8 cellular contexts compared by ENCODE assay signal in the genomic region with DNA sequence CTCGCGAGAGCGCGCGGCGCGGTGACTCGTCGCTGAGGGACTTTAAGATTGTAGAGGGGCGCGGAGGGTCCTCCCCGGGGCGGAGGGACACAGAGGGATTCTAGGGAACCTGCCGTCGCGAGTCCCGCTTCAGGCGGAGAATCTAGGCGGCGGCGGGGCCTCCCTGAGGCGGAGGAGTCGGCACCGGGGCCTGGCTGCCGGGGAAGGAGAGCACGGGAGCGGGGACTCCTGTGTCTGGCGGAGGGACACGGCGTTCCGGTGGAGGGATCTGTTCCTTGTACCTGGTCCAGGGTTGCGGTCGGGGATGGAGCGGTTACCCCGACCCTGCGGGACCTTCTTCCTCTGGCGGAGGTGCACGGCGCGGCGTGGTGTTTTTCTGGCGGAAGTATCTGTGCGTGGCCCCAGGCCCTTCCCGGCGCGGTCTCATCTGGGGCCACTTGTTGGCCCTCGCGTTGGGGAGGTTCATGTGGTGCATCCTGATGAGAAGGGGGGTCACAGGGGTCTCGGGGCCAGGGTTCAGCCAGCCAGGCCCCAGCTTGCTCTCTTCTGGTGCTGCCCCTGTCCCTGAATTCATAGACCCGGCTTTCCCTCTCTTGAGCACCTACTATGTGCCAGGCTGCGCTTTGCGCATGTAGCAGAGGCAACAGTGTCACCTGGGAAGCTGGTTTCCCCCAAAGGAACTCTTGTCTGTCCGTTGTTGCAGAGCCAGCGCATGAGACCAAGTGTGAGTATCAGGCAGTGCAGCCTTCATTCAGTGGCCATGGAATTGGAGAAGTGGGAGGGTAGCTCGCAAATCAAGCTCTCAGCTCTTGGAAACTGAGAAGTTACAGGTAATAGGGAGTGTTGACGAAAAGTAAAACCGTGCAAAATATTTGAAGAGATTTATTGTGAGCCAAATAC. TPM values are rescaled to one million over a fixed set of nuclear protein-coding genes. Genes with fewer than 3 reads are reported as not detected.
DNase-seq lines count a peak whose midpoint lies in the region; ATAC-seq and TF ChIP-seq lines count a peak whose summit lies in the region.

No MANE protein-coding gene starts in this region.

- peak overlapping the region; percentile 62 for H3K4me3 ChIP-seq in choroid plexus epithelial cell (ENCODE audit: low read depth, low read length)

- peak; percentile 30 for ATAC-seq in GM19025 (IDR thresholded peaks at IDR 0.05; ENCODE audit: low read depth, unreplicated experiment)
- peak; percentile 46 for ATAC-seq in HG03196 (IDR thresholded peaks at IDR 0.05; ENCODE audit: unreplicated experiment)
- peak; percentile 61 for ATAC-seq in left lobe of liver

- TF ChIP-seq CTCF in choroid plexus epithelial cell (conservative IDR thresholded peaks at IDR 0.05; ENCODE audit: low read depth, low read length): no peak

- DNase-seq in AG20443 (ENCODE audit: low spot score) (peak; percentile 77), NCI-H345 treated with DMSO at 0.1 percent for 48 hours (lab: John Stamatoyannopoulos, UW; ENCODE audit: unreplicated experiment) (peak; percentile 55), choroid plexus epithelial cell (ENCODE audit: low read depth) (peak; percentile 88), left lobe of liver (ENCODE audit: low spot score) (peak; percentile 74)
- peak; percentile 64 for DNase-seq in activated CD4-positive, alpha-beta T cell treated with anti-CD3 and anti-CD28 coated beads for 1 hour
- peak; percentile 83 to 85 for DNase-seq in stimulated activated CD4-positive, alpha-beta T cell treated with anti-CD3 and anti-CD28 coated beads, Interleukin-2, amount 100 ng/mL, for 24 hours

RNA-seq across cellular contexts. Expression of gene ZKSCAN2, which starts 0.6 kb away (rescaled TPM):
- 2.1 TPM for total RNA-seq in left lobe of liver

RNA-seq across cellular contexts. Expression of gene AQP8, which starts 41.5 kb away (rescaled TPM):
- total RNA-seq in left lobe of liver: 0.20 TPM

Comparison
In these comparisons a context has a peak if more than half of its experiments do, and no peak if none do; other contexts are left out.
1. Peak in every context shown above with its lines: DNase-seq, ATAC-seq and H3K4me3 ChIP-seq.